3 cellular contexts compared by ENCODE assay signal in genomic region chr18:51059969-51060368, GRCh38.
A peak's percentile ranks its signal among the peaks of the same experiment; 100 is the strongest.
TF ChIP-seq lines count a peak whose summit lies in the region.

No MANE protein-coding gene starts in this region.

TF ChIP-seq in A549, 52 proteins besides CTCF, POLR2A, EP300 and RAD21:
- TF ChIP-seq RFX5 (IDR thresholded peaks at IDR 0.05): no peak
- TF ChIP-seq MAX (IDR thresholded peaks at IDR 0.05): no peak
- TF ChIP-seq JUNB (IDR thresholded peaks at IDR 0.05): no peak
- TF ChIP-seq CHD2 (IDR thresholded peaks at IDR 0.05; ENCODE audit: low read length, partially characterized antibody): no peak
- TF ChIP-seq MAZ (IDR thresholded peaks at IDR 0.05; ENCODE audit: borderline replicate concordance, low read depth, low read length): no peak
- TF ChIP-seq MAFK (IDR thresholded peaks at IDR 0.05; ENCODE audit: partially characterized antibody): peak; percentile 78
- no peak for TF ChIP-seq SMC3 (IDR thresholded peaks at IDR 0.05)

TF ChIP-seq in IMR-90, 13 proteins besides CTCF, POLR2A, EP300 and RAD21:
- TF ChIP-seq RCOR1 (IDR thresholded peaks at IDR 0.05; ENCODE audit: insufficient replicate concordance, low read length) (no peak), MAFK (IDR thresholded peaks at IDR 0.05; ENCODE audit: low read depth, low read length) (peak; percentile 89)
TF ChIP-seq in IMR-90: peak in this region for 1.

TF ChIP-seq in H1, 55 proteins besides CTCF, POLR2A, EP300 and RAD21:
- TF ChIP-seq MAFK (IDR thresholded peaks at IDR 0.05; ENCODE audit: low read depth, low read length) (peak; percentile 10; the same call in 1 of the 2 replicates), KDM5A (IDR thresholded peaks at IDR 0.05; ENCODE audit: low read length) (no peak)
